25 cellular contexts compared by ENCODE assay signal in the genomic region with DNA sequence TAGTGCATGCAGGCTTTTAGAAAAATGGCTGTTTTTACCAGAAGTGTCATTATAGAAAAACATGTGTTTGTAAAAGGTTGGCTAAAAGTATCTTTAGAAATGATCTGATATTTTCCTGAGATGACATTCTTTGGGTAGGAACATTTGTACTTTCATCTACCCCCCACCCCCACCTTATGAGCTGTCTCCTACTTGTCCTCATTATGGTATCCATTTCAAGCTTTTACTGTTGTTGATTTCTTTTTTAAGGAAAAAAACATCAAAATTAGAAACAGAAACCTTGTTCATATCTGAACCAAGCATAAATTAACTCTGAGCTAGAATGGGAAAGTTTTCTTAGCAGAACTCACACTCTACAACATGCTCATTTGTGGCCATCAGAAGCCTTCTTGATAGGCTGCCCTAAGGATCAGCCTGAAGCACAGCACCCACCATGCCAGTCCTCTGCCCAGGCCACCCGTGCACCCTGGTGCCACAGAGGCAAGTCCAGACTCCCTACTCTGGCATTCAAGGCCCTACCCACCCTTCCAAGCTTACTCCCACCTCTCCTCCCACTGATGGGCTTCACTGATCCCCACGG. TPM values are rescaled to one million over a fixed set of nuclear protein-coding genes. Genes with fewer than 3 reads are reported as not detected.
DNase-seq lines count a peak whose midpoint lies in the region; TF ChIP-seq lines count a peak whose summit lies in the region.
"Had no signal": no experiment of that assay in that cellular context is flagged by ENCODE, and none has a peak within 500 bp of the region (broad histone marks: within the 10 kb centered on the region; RNA-seq: fewer than 3 reads in every experiment).

No MANE protein-coding gene starts in this region.

- H3K27ac Mint-ChIP-seq in activated naive CD4-positive, alpha-beta T cell treated with anti-CD3 and anti-CD28 coated beads for 36 hours: peak overlapping the region; percentile 48
- peak overlapping the region; percentile 92 for H3K27ac Mint-ChIP-seq in activated CD4-positive, alpha-beta memory T cell treated with anti-CD3 and anti-CD28 coated beads for 36 hours
- peak overlapping the region; percentile 14 for H3K27ac Mint-ChIP-seq in activated T-helper 2 cell treated with anti-CD3 and anti-CD28 coated beads, Interferon-gamma antibody, Interleukin-2, Interleukin-4, amounts not matched to agents 10 μg/mL and 5 μg/mL and 100 μg/mL, durations not matched to agents 14 hours and 24 hours and 36 hours

- CTCF ChIA-PET in activated naive CD4-positive, alpha-beta T cell treated with anti-CD3 and anti-CD28 coated beads for 36 hours (lab: Charles Lee): interaction anchor here (0.7 kb wide), 1 partner anchor 662 kb away, joined by 3 read pairs; no protein-coding TSS in a partner anchor
- CTCF ChIA-PET in activated CD4-positive, alpha-beta memory T cell treated with anti-CD3 and anti-CD28 coated beads for 36 hours (lab: Charles Lee): interaction anchor here (0.6 to 1.4 kb wide), 2 partner anchors 17 to 52 kb away, joined by 3 read pairs; no protein-coding TSS in a partner anchor

- no peak overlapping the region for H3K27ac ChIP-seq in coronary artery
- H3K27ac ChIP-seq: SJSA1 had no signal

- POLR2A ChIA-PET in activated CD4-positive, alpha-beta memory T cell treated with anti-CD3 and anti-CD28 coated beads for 36 hours (lab: Charles Lee): no interaction called here

- intact Hi-C loops in activated naive CD4-positive, alpha-beta T cell treated with anti-CD3 and anti-CD28 coated beads for 36 hours (cut with micrococcal nuclease): no loop called here
- intact Hi-C loops in activated CD4-positive, alpha-beta memory T cell treated with anti-CD3 and anti-CD28 coated beads for 36 hours (cut with micrococcal nuclease): loop anchor here (1.0 to 2.0 kb wide), 2 partner anchors 10 to 24 kb away; no protein-coding TSS in a partner anchor
- intact Hi-C loops in activated T-helper 2 cell treated with anti-CD3 and anti-CD28 coated beads, Interferon-gamma antibody, Interleukin-2, Interleukin-4, amounts not matched to agents 10 μg/mL and 5 μg/mL and 100 μg/mL, durations not matched to agents 14 hours and 24 hours and 36 hours (cut with micrococcal nuclease): no loop called here

- DNase-seq in activated naive CD4-positive, alpha-beta T cell treated with anti-CD3 and anti-CD28 coated beads for 36 hours: no peak
- no peak for DNase-seq in activated naive CD4-positive, alpha-beta T cell treated with Interleukin-2 at 50 U/mL for 16 hours
- peak; percentile 32 for DNase-seq in activated CD4-positive, alpha-beta memory T cell treated with anti-CD3 and anti-CD28 coated beads for 36 hours
- no peak for DNase-seq in activated T-helper 2 cell treated with anti-CD3 and anti-CD28 coated beads, Interferon-gamma antibody, Interleukin-2, Interleukin-4, amounts not matched to agents 10 μg/mL and 5 μg/mL and 100 μg/mL, durations not matched to agents 14 hours and 24 hours and 36 hours (ENCODE audit: low spot score)
- no peak for DNase-seq in coronary artery (ENCODE audit: low spot score)
- no peak for DNase-seq in glomerular visceral epithelial cell (ENCODE audit: extremely low spot score)
- DNase-seq in NCI-H1417 treated with DMSO at 0.1 percent for 48 hours (lab: John Stamatoyannopoulos, UW): no peak
- DNase-seq: C1 segment of cervical spinal cord; Caco-2; CD8-positive, alpha-beta T cell; DMS 273 treated with DMSO at 0.1 percent for 48 hours; DMS79; GF-D8; GOT3; IMR-90; KG1; MG63; NCI-H1694; NCI-H2029 treated with DMSO at 0.1 percent for 48 hours; NCI-H2227 treated with DMSO at 0.1 percent for 48 hours; NCI-H526 treated with DMSO at 0.1 percent for 48 hours; Right ventricle myocardium superior; RPMI8226 had no signal

- peaks cover 9% of the 10 kb centered on the region for H3K4me1 Mint-ChIP-seq in activated naive CD4-positive, alpha-beta T cell treated with anti-CD3 and anti-CD28 coated beads for 36 hours (ENCODE audit: low read depth)
- H3K4me1 Mint-ChIP-seq in activated CD4-positive, alpha-beta memory T cell treated with anti-CD3 and anti-CD28 coated beads for 36 hours (ENCODE audit: low read depth): peaks cover 31% of the 10 kb centered on the region
- H3K4me1 Mint-ChIP-seq in activated T-helper 2 cell treated with anti-CD3 and anti-CD28 coated beads, Interferon-gamma antibody, Interleukin-2, Interleukin-4, amounts not matched to agents 10 μg/mL and 5 μg/mL and 100 μg/mL, durations not matched to agents 14 hours and 24 hours and 36 hours (ENCODE audit: low read depth): peaks cover 6% of the 10 kb centered on the region

- H3K9me3 Mint-ChIP-seq in activated naive CD4-positive, alpha-beta T cell treated with anti-CD3 and anti-CD28 coated beads for 36 hours: no peaks in the 10 kb centered on the region
- no peaks in the 10 kb centered on the region for H3K9me3 Mint-ChIP-seq in activated CD4-positive, alpha-beta memory T cell treated with anti-CD3 and anti-CD28 coated beads for 36 hours
- H3K9me3 Mint-ChIP-seq in activated T-helper 2 cell treated with anti-CD3 and anti-CD28 coated beads, Interferon-gamma antibody, Interleukin-2, Interleukin-4, amounts not matched to agents 10 μg/mL and 5 μg/mL and 100 μg/mL, durations not matched to agents 14 hours and 24 hours and 36 hours: no peaks in the 10 kb centered on the region
- H3K9me3 Mint-ChIP-seq: CD8-positive, alpha-beta T cell had no signal

- no peaks in the 10 kb centered on the region for H3K27me3 Mint-ChIP-seq in activated naive CD4-positive, alpha-beta T cell treated with anti-CD3 and anti-CD28 coated beads for 36 hours (ENCODE audit: low read depth)
- H3K27me3 Mint-ChIP-seq in activated CD4-positive, alpha-beta memory T cell treated with anti-CD3 and anti-CD28 coated beads for 36 hours: no peaks in the 10 kb centered on the region
- no peaks in the 10 kb centered on the region for H3K27me3 Mint-ChIP-seq in activated T-helper 2 cell treated with anti-CD3 and anti-CD28 coated beads, Interferon-gamma antibody, Interleukin-2, Interleukin-4, amounts not matched to agents 10 μg/mL and 5 μg/mL and 100 μg/mL, durations not matched to agents 14 hours and 24 hours and 36 hours (ENCODE audit: low read depth)

- TF ChIP-seq CTCF in coronary artery (IDR thresholded peaks at IDR 0.05): no peak

- H3K4me3 Mint-ChIP-seq in activated naive CD4-positive, alpha-beta T cell treated with anti-CD3 and anti-CD28 coated beads for 36 hours: no peak overlapping the region
- no peak overlapping the region for H3K4me3 Mint-ChIP-seq in activated CD4-positive, alpha-beta memory T cell treated with anti-CD3 and anti-CD28 coated beads for 36 hours
- H3K4me3 Mint-ChIP-seq in activated T-helper 2 cell treated with anti-CD3 and anti-CD28 coated beads, Interferon-gamma antibody, Interleukin-2, Interleukin-4, amounts not matched to agents 10 μg/mL and 5 μg/mL and 100 μg/mL, durations not matched to agents 14 hours and 24 hours and 36 hours (ENCODE audit: low read depth): no peak overlapping the region
- H3K4me3 Mint-ChIP-seq: CD8-positive, alpha-beta T cell had no signal

- H3K4me3 ChIP-seq in coronary artery: no peak overlapping the region
- H3K4me3 ChIP-seq: HAP-1, MG63, SJSA1 had no signal

- peaks cover 15% of the 10 kb centered on the region for H3K36me3 Mint-ChIP-seq in activated naive CD4-positive, alpha-beta T cell treated with anti-CD3 and anti-CD28 coated beads for 36 hours (ENCODE audit: low read depth)
- peaks cover 20% of the 10 kb centered on the region for H3K36me3 Mint-ChIP-seq in activated CD4-positive, alpha-beta memory T cell treated with anti-CD3 and anti-CD28 coated beads for 36 hours
- H3K36me3 Mint-ChIP-seq in activated T-helper 2 cell treated with anti-CD3 and anti-CD28 coated beads, Interferon-gamma antibody, Interleukin-2, Interleukin-4, amounts not matched to agents 10 μg/mL and 5 μg/mL and 100 μg/mL, durations not matched to agents 14 hours and 24 hours and 36 hours (ENCODE audit: low read depth): peaks cover 8% of the 10 kb centered on the region

RNA-seq across cellular contexts. Expression of gene NSG1, which starts 49.4 kb away (rescaled TPM):
- 1 to 10 TPM; 1.9 to 2.1 TPM for total RNA-seq in activated naive CD4-positive, alpha-beta T cell treated with anti-CD3 and anti-CD28 coated beads for 36 hours
- 10 to 100 TPM in 1 of 2 experiments, 1 to 10 TPM in 1; 9.1 to 11.4 TPM for total RNA-seq in activated CD4-positive, alpha-beta memory T cell treated with anti-CD3 and anti-CD28 coated beads for 36 hours
- not detected in 2 replicates for total RNA-seq in activated T-helper 2 cell treated with anti-CD3 and anti-CD28 coated beads, Interferon-gamma antibody, Interleukin-2, Interleukin-4, amounts not matched to agents 10 μg/mL and 5 μg/mL and 100 μg/mL, durations not matched to agents 14 hours and 24 hours and 36 hours
- total RNA-seq: SJSA1 had no signal

Comparison
In these comparisons a context has a peak if more than half of its experiments do, and no peak if none do; other contexts are left out.
1. H3K27ac Mint-ChIP-seq: peak in every context shown above with its lines; median percentile 92 in activated CD4-positive, alpha-beta memory T cell treated with anti-CD3 and anti-CD28 coated beads for 36 hours; 48 in activated naive CD4-positive, alpha-beta T cell treated with anti-CD3 and anti-CD28 coated beads for 36 hours; 14 in activated T-helper 2 cell treated with anti-CD3 and anti-CD28 coated beads, Interferon-gamma antibody, Interleukin-2, Interleukin-4, amounts not matched to agents 10 μg/mL and 5 μg/mL and 100 μg/mL, durations not matched to agents 14 hours and 24 hours and 36 hours.